ENCODE assay signal across 1 cellular context in genomic region chr6:109344226-109344625, GRCh38.
TF ChIP-seq lines count a peak whose summit lies in the region.

No MANE protein-coding gene starts in this region.

TF ChIP-seq in GM23338, 12 proteins besides CTCF, POLR2A, EP300 and RAD21 (continued from another document):
- TF ChIP-seq ZNF462 (CRISPR knock-in tag; IDR thresholded peaks at IDR 0.05) (no peak), ETS1 (IDR thresholded peaks at IDR 0.05) (no peak), ZNF114 (CRISPR knock-in tag; IDR thresholded peaks at IDR 0.05) (no peak)
